In genomic region chr7:95916573-95917371, GRCh38 we compare ENCODE assay signal across 8 cellular contexts.
DNase-seq lines count a peak whose midpoint lies in the region; ATAC-seq and TF ChIP-seq lines count a peak whose summit lies in the region.

No MANE protein-coding gene starts in this region.

- H3K36me3 ChIP-seq in BE2C (no peaks in the 10 kb centered on the region), IMR-90 (ENCODE audit: control insufficient read depth, insufficient read depth, low read length) (no peaks in the 10 kb centered on the region), PC-3 (ENCODE audit: low read depth, low read length) (no peaks in the 10 kb centered on the region), neuronal stem cell (replicated peaks in 1 of 2; ENCODE audit: control insufficient read depth in 2 of 2, insufficient read depth in 2 of 2, low read length in 2 of 2) (no peaks in the 10 kb centered on the region), stomach smooth muscle (ENCODE audit: control insufficient read depth in 2 of 2, insufficient read depth in 2 of 2, low read length in 2 of 2) (no peaks in the 10 kb centered on the region)

- H3K9ac ChIP-seq in IMR-90 (ENCODE audit: low read depth, low read length) (no peak overlapping the region), PC-3 (ENCODE audit: low read length) (no peak overlapping the region), neuronal stem cell (ENCODE audit: low read depth, low read length, poor library complexity) (no peak overlapping the region), stomach smooth muscle (ENCODE audit: low read length in 2 of 2) (peak overlapping the region in 1 of 2 donors; percentile 31)

- H3K27ac Mint-ChIP-seq in activated T-helper 1 cell treated with anti-CD3 and anti-CD28 coated beads, Interleukin-12 subunit alpha, Interleukin-12 subunit beta, Interleukin-2, Interleukin-4 antibody, amounts not matched to agents 30 ng/mL and 10 ng/mL and 1 ng/mL, durations not matched to agents 14 hours and 24 hours and 36 hours: no peak overlapping the region

- TF ChIP-seq RAD21 in IMR-90 (IDR thresholded peaks at IDR 0.05; ENCODE audit: low read length): peak; percentile 86

- H3K14ac ChIP-seq in IMR-90 (replicated peaks; ENCODE audit: low read depth, low read length) (no peak overlapping the region), neuronal stem cell (ENCODE audit: low read length) (no peak overlapping the region)

- dilution Hi-C loops in IMR-90 (cut with HindIII; ENCODE audit: low sequenced_read_pairs, unreplicated experiment): no loop called here

- no peak overlapping the region for H4K5ac ChIP-seq in IMR-90 (ENCODE audit: low read depth, low read length)

- TF ChIP-seq CTCF in BE2C (IDR thresholded peaks at IDR 0.05; ENCODE audit: low read depth, low read length) (peak; percentile 93), IMR-90 (conservative IDR thresholded peaks at IDR 0.05; ENCODE audit: low read depth, low read length) (peak; percentile 94), PC-3 (conservative IDR thresholded peaks at IDR 0.05; ENCODE audit: low read depth, low read length) (peak; percentile 95), fibroblast of the aortic adventitia (IDR thresholded peaks at IDR 0.05; ENCODE audit: insufficient read depth, low read length) (peak; percentile 87)

- no peak overlapping the region for H2BK20ac ChIP-seq in IMR-90 (ENCODE audit: low read depth, low read length)

- intact Hi-C loops in IMR-90 (cut with micrococcal nuclease) (loop anchor here (1.0 kb wide), 6 partner anchors 159 to 1919 kb away; no protein-coding TSS in a partner anchor), PC-3 (cut with micrococcal nuclease) (loop anchor here (1.0 to 10.0 kb wide), 9 partner anchors 77 to 1918 kb away; no protein-coding TSS in a partner anchor)
- intact Hi-C loops in activated T-helper 1 cell treated with anti-CD3 and anti-CD28 coated beads, Interleukin-12 subunit alpha, Interleukin-12 subunit beta, Interleukin-2, Interleukin-4 antibody, amounts not matched to agents 30 ng/mL and 10 ng/mL and 1 ng/mL, durations not matched to agents 14 hours and 24 hours and 36 hours (cut with micrococcal nuclease): loop anchor here (1.0 to 5.0 kb wide), 6 partner anchors 161 to 1919 kb away; no protein-coding TSS in a partner anchor

- peaks cover 14% of the 10 kb centered on the region for H3K27me3 Mint-ChIP-seq in activated T-helper 1 cell treated with anti-CD3 and anti-CD28 coated beads, Interleukin-12 subunit alpha, Interleukin-12 subunit beta, Interleukin-2, Interleukin-4 antibody, amounts not matched to agents 30 ng/mL and 10 ng/mL and 1 ng/mL, durations not matched to agents 14 hours and 24 hours and 36 hours (ENCODE audit: insufficient read depth)

- H3K27ac ChIP-seq in IMR-90 (ENCODE audit: insufficient read depth, low read length) (no peak overlapping the region), PC-3 (ENCODE audit: low read length) (no peak overlapping the region), neuronal stem cell (replicated peaks; ENCODE audit: low read length) (no peak overlapping the region), stomach smooth muscle (ENCODE audit: low read length) (no peak overlapping the region)

- peak overlapping the region; percentile 70 for H3K4me2 ChIP-seq in IMR-90 (ENCODE audit: low read depth, low read length)
- H3K4me2 ChIP-seq in PC-3 (ENCODE audit: low read length): peak overlapping the region; percentile 69
- no peak overlapping the region for H3K4me2 ChIP-seq in neuronal stem cell (ENCODE audit: insufficient read depth, low read length, poor library complexity, severe bottlenecking)

- H3K4ac ChIP-seq in IMR-90 (ENCODE audit: low read depth, low read length) (no peak overlapping the region), neuronal stem cell (ENCODE audit: low read length) (no peak overlapping the region)

- no peaks in the 10 kb centered on the region for H3K9me2 ChIP-seq in PC-3 (replicated peaks; ENCODE audit: low read length)

- no peaks in the 10 kb centered on the region for H3F3A ChIP-seq in PC-3 (ENCODE audit: low read length, unreplicated experiment)

- H3K4me1 Mint-ChIP-seq in activated T-helper 1 cell treated with anti-CD3 and anti-CD28 coated beads, Interleukin-12 subunit alpha, Interleukin-12 subunit beta, Interleukin-2, Interleukin-4 antibody, amounts not matched to agents 30 ng/mL and 10 ng/mL and 1 ng/mL, durations not matched to agents 14 hours and 24 hours and 36 hours (ENCODE audit: low read depth): peaks cover 6% of the 10 kb centered on the region

- no peak for TF ChIP-seq POLR2A in IMR-90 (IDR thresholded peaks at IDR 0.05; ENCODE audit: low read depth, low read length)

- H2BK120ac ChIP-seq in IMR-90 (ENCODE audit: low read depth, low read length) (no peak overlapping the region), neuronal stem cell (ENCODE audit: low read depth, low read length) (no peak overlapping the region)

- H3K18ac ChIP-seq in IMR-90 (ENCODE audit: low read depth, low read length) (no peak overlapping the region), neuronal stem cell (ENCODE audit: low read length) (no peak overlapping the region)

- no peak overlapping the region for H2BK12ac ChIP-seq in neuronal stem cell (ENCODE audit: low read length)

- no peaks in the 10 kb centered on the region for H4K20me1 ChIP-seq in IMR-90 (ENCODE audit: insufficient read depth, low read length)
- no peaks in the 10 kb centered on the region for H4K20me1 ChIP-seq in PC-3 (ENCODE audit: low read length)

- H3K4me3 ChIP-seq in BE2C (ENCODE audit: low read depth, low read length) (no peak overlapping the region; the same call in 1 of the 2 replicates), IMR-90 (ENCODE audit: insufficient read depth, low read depth, low read length) (no peak overlapping the region), PC-3 (ENCODE audit: low read length) (peak overlapping the region; percentile 44; the same call in 1 of the 2 replicates), fibroblast of the aortic adventitia (ENCODE audit: low read depth, low read length) (peak overlapping the region; percentile 6), neuronal stem cell (ENCODE audit: low read length in 2 of 2) (no peak overlapping the region), stomach smooth muscle (ENCODE audit: low read length in 2 of 2) (peak overlapping the region; percentile 52 to 59)

- CTCF ChIA-PET in IMR-90 (lab: Yijun Ruan, JAX): interaction anchor here (0.5 to 2.8 kb wide), 9 partner anchors 8 to 1257 kb away, joined by 3 to 18 read pairs (median 4); no protein-coding TSS in a partner anchor
- CTCF ChIA-PET in PC-3 (lab: Charles Lee): interaction anchor here (0.6 kb wide), 1 partner anchor 432 kb away, joined by 3 read pairs; no protein-coding TSS in a partner anchor

- no peaks in the 10 kb centered on the region for H3K9me1 ChIP-seq in IMR-90 (ENCODE audit: insufficient read depth, low read length)

- no peak overlapping the region for H2BK15ac ChIP-seq in IMR-90 (ENCODE audit: low read depth, low read length)
- H2BK15ac ChIP-seq in neuronal stem cell (ENCODE audit: low read length): no peak overlapping the region

- H3K27me3 ChIP-seq in BE2C (no peaks in the 10 kb centered on the region), IMR-90 (ENCODE audit: control insufficient read depth, insufficient read depth, low read length) (no peaks in the 10 kb centered on the region; the same call in 1 of the 2 replicates), PC-3 (ENCODE audit: low read length) (no peaks in the 10 kb centered on the region), neuronal stem cell (ENCODE audit: control insufficient read depth in 3 of 3, insufficient read depth in 3 of 3, low read depth in 1 of 3, low read length in 3 of 3) (peaks cover 0 to 22% (median 0%) of the 10 kb centered on the region in 3 experiments), stomach smooth muscle (ENCODE audit: control insufficient read depth in 1 of 2, insufficient read depth in 2 of 2, low read length in 2 of 2) (no peaks in the 10 kb centered on the region)

- H3K9me3 ChIP-seq in BE2C (no peaks in the 10 kb centered on the region), IMR-90 (ENCODE audit: control insufficient read depth, insufficient read depth, low read length) (no peaks in the 10 kb centered on the region), PC-3 (ENCODE audit: low read length) (no peaks in the 10 kb centered on the region), neuronal stem cell (replicated peaks in 1 of 2; ENCODE audit: control insufficient read depth in 2 of 2, insufficient read depth in 1 of 2, low read depth in 1 of 2, low read length in 2 of 2) (no peaks in the 10 kb centered on the region), stomach smooth muscle (ENCODE audit: control insufficient read depth in 2 of 2, low read length in 2 of 2) (no peaks in the 10 kb centered on the region)

- no peaks in the 10 kb centered on the region for H3K9me3 Mint-ChIP-seq in activated T-helper 1 cell treated with anti-CD3 and anti-CD28 coated beads, Interleukin-12 subunit alpha, Interleukin-12 subunit beta, Interleukin-2, Interleukin-4 antibody, amounts not matched to agents 30 ng/mL and 10 ng/mL and 1 ng/mL, durations not matched to agents 14 hours and 24 hours and 36 hours

- no peak overlapping the region for H4K8ac ChIP-seq in IMR-90 (ENCODE audit: low read depth in 2 of 2, low read length in 2 of 2)
- H4K8ac ChIP-seq in neuronal stem cell (ENCODE audit: low read depth, low read length): no peak overlapping the region

- H2AK5ac ChIP-seq in IMR-90 (ENCODE audit: low read depth, low read length) (no peak overlapping the region), neuronal stem cell (ENCODE audit: low read depth, low read length) (no peak overlapping the region)

- H3K23ac ChIP-seq in IMR-90 (ENCODE audit: low read depth, low read length) (no peak overlapping the region), neuronal stem cell (ENCODE audit: low read depth, low read length, poor library complexity) (no peak overlapping the region)

- no peaks in the 10 kb centered on the region for H3K79me2 ChIP-seq in PC-3 (ENCODE audit: low read length)

- POLR2A ChIA-PET in IMR-90 (lab: Charles Lee; ENCODE audit: unreplicated experiment) (no interaction called here), PC-3 (lab: Charles Lee; ENCODE audit: unreplicated experiment) (no interaction called here)

- H2AFZ ChIP-seq in IMR-90 (replicated peaks; ENCODE audit: low read length, poor library complexity): peak overlapping the region; percentile 46
- H2AFZ ChIP-seq in PC-3 (ENCODE audit: low read length): peak overlapping the region; percentile 49
- H2AFZ ChIP-seq in neuronal stem cell (ENCODE audit: low read length): no peak overlapping the region

- H4K91ac ChIP-seq in IMR-90 (ENCODE audit: insufficient read depth, low read depth, low read length) (no peak overlapping the region), neuronal stem cell (ENCODE audit: low read depth, low read length, poor library complexity) (no peak overlapping the region)

- in situ Hi-C loops in IMR-90 (cut with MboI; ENCODE audit: low sequenced_read_pairs): loop anchor here (5.0 to 25.0 kb wide), 3 partner anchors 1111 to 1921 kb away; no protein-coding TSS in a partner anchor

- H2AK9ac ChIP-seq in IMR-90 (replicated peaks; ENCODE audit: low read depth, low read length, poor library complexity): no peak overlapping the region

- 0% methylated on average over 2 of the region's 20 CpGs; no CpG with 5 or more reads in 1 of the 2 experiments for WGBS in IMR-90 (ENCODE audit: extremely low coverage in 2 of 2, insufficient read length in 1 of 2), 2 experiments
- WGBS in neuronal stem cell (ENCODE audit: extremely low coverage in 2 of 2, insufficient read length in 2 of 2, insufficient replicate concordance in 1 of 2), 2 donors: no CpG with 5 or more reads among the region's 20 CpGs

- H3K79me1 ChIP-seq in IMR-90 (ENCODE audit: low read depth in 1 of 2, low read length in 2 of 2) (no peaks in the 10 kb centered on the region), neuronal stem cell (ENCODE audit: low read depth, low read length) (no peaks in the 10 kb centered on the region)

- H2BK5ac ChIP-seq in IMR-90 (ENCODE audit: low read depth, low read length, poor library complexity, severe bottlenecking): no peak overlapping the region
- no peak overlapping the region for H2BK5ac ChIP-seq in neuronal stem cell (ENCODE audit: low read length)

- DNase-seq in BE2C: peak; percentile 75
- DNase-seq in IMR-90: peak; percentile 58
- DNase-seq in PC-3: peak; percentile 83
- DNase-seq in activated T-helper 1 cell treated with anti-CD3 and anti-CD28 coated beads, Interleukin-12 subunit alpha, Interleukin-12 subunit beta, Interleukin-2, Interleukin-4 antibody, amounts not matched to agents 30 ng/mL and 10 ng/mL and 1 ng/mL, durations not matched to agents 14 hours and 24 hours and 36 hours (ENCODE audit: low spot score): peak; percentile 41
- DNase-seq in fibroblast of the aortic adventitia (ENCODE audit: low read depth): peak; percentile 82
- peak; percentile 84 for DNase-seq in neuronal stem cell (ENCODE audit: low spot score)

- no peak overlapping the region for H3K4me3 Mint-ChIP-seq in activated T-helper 1 cell treated with anti-CD3 and anti-CD28 coated beads, Interleukin-12 subunit alpha, Interleukin-12 subunit beta, Interleukin-2, Interleukin-4 antibody, amounts not matched to agents 30 ng/mL and 10 ng/mL and 1 ng/mL, durations not matched to agents 14 hours and 24 hours and 36 hours

- no peak overlapping the region for H3K56ac ChIP-seq in IMR-90 (ENCODE audit: extremely low read depth, insufficient read depth, low read length)

- no peaks in the 10 kb centered on the region for H3K36me3 Mint-ChIP-seq in activated T-helper 1 cell treated with anti-CD3 and anti-CD28 coated beads, Interleukin-12 subunit alpha, Interleukin-12 subunit beta, Interleukin-2, Interleukin-4 antibody, amounts not matched to agents 30 ng/mL and 10 ng/mL and 1 ng/mL, durations not matched to agents 14 hours and 24 hours and 36 hours (ENCODE audit: low read depth)

- BruUV-seq in IMR-90 (replicated peaks; lab: Mats Ljungman, UMichigan): no TSS peak
- no TSS peak for BruUV-seq in PC-3 (replicated peaks; lab: Mats Ljungman, UMichigan)

- ATAC-seq in GM19043 (IDR thresholded peaks at IDR 0.05; ENCODE audit: low read depth, unreplicated experiment) (peak; percentile 75), IMR-90 (ENCODE audit: low read depth) (peak; percentile 86), PC-3 (peak; percentile 75)

- H3K4me1 ChIP-seq in BE2C: no peaks in the 10 kb centered on the region
- H3K4me1 ChIP-seq in IMR-90 (ENCODE audit: control insufficient read depth, insufficient read depth, low read length): no peaks in the 10 kb centered on the region
- H3K4me1 ChIP-seq in PC-3 (ENCODE audit: insufficient read depth, low read length): peaks cover 20% of the 10 kb centered on the region
- H3K4me1 ChIP-seq in neuronal stem cell (ENCODE audit: control insufficient read depth in 2 of 2, insufficient read depth in 1 of 2, low read depth in 1 of 2, low read length in 2 of 2): peaks cover 0 to 5% of the 10 kb centered on the region in 2 donors
- peaks cover 4% of the 10 kb centered on the region for H3K4me1 ChIP-seq in stomach smooth muscle (ENCODE audit: control insufficient read depth, insufficient read depth, low read length)

Comparison
In these comparisons a context has a peak if more than half of its experiments do, and no peak if none do; other contexts are left out.
1. H3K4me3 ChIP-seq: peak in PC-3 (single experiment), fibroblast of the aortic adventitia (single experiment) and stomach smooth muscle (2 of 2); none in BE2C (single experiment), IMR-90 (single experiment) and neuronal stem cell (0 of 2).
2. Peak in every context shown above with its lines, with median percentiles within 50 percentile points of each other: DNase-seq, CTCF ChIP-seq and ATAC-seq.